ENCODE assay signal across 11 cellular contexts in genomic region chr3:63914312-63914711, GRCh38. TPM values are rescaled to one million over a fixed set of nuclear protein-coding genes. Genes with fewer than 3 reads are reported as not detected.
DNase-seq lines count a peak whose midpoint lies in the region; ATAC-seq and TF ChIP-seq lines count a peak whose summit lies in the region.
"Had no signal": no experiment of that assay in that cellular context is flagged by ENCODE, and none has a peak within 500 bp of the region (broad histone marks: within the 10 kb centered on the region; RNA-seq: fewer than 3 reads in every experiment).

No MANE protein-coding gene starts in this region.

- H3K27ac ChIP-seq in adrenal gland (peak overlapping the region in 3 of 5 donors; percentile 15 to 99 (median 99)), right lobe of liver (peak overlapping the region; percentile 92 to 95 (median 94)), transverse colon (peak overlapping the region; percentile 96 to 99 (median 98))
- H3K27ac ChIP-seq: SK-N-MC had no signal

- H3K4me1 ChIP-seq in adrenal gland (replicated peaks in 1 of 2) (peaks cover 12 to 23% of the 10 kb centered on the region in 2 donors), right lobe of liver (peaks cover 0 to 30% (median 8%) of the 10 kb centered on the region in 4 donors), transverse colon (peaks cover 6 to 35% (median 28%) of the 10 kb centered on the region in 4 donors)

- no peaks in the 10 kb centered on the region for H3K27me3 Mint-ChIP-seq in activated naive CD4-positive, alpha-beta T cell treated with anti-CD3 and anti-CD28 coated beads for 36 hours (ENCODE audit: low read depth)

- intact Hi-C loops in activated naive CD4-positive, alpha-beta T cell treated with anti-CD3 and anti-CD28 coated beads for 36 hours (cut with micrococcal nuclease) = no loop called here
- intact Hi-C loops in adrenal gland (cut with DNase I) (loop anchor here (10.0 kb wide), 1 partner anchor 80 kb away; no protein-coding TSS in a partner anchor), right lobe of liver (cut with DNase I) (loop anchor here in 1 of 2 donors (10.0 kb wide), 1 partner anchor 80 kb away; no protein-coding TSS in a partner anchor), transverse colon (cut with DNase I; ENCODE audit: low total_unique reads) (loop anchor here (10.0 kb wide), 1 partner anchor 80 kb away; no protein-coding TSS in a partner anchor), sciatic nerve (cut with DNase I) (no loop called here)

- 59 to 65% (median 62%) methylated on average over 5 of the region's 5 CpGs for WGBS in adrenal gland, 4 donors
- WGBS in right lobe of liver (ENCODE audit: insufficient coverage, low coverage, low lambda C conversion rate, missing lambda C conversion rate) = 18% methylated on average over 5 of the region's 5 CpGs
- WGBS in transverse colon (ENCODE audit: low coverage in 1 of 2), 2 donors = 29 to 30% methylated on average over 5 of the region's 5 CpGs

- H3K36me3 Mint-ChIP-seq in activated naive CD4-positive, alpha-beta T cell treated with anti-CD3 and anti-CD28 coated beads for 36 hours (ENCODE audit: low read depth) = peaks cover 36% of the 10 kb centered on the region

- CTCF ChIA-PET in activated naive CD4-positive, alpha-beta T cell treated with anti-CD3 and anti-CD28 coated beads for 36 hours (lab: Charles Lee) = no interaction called here

- no peak for DNase-seq in activated naive CD4-positive, alpha-beta T cell treated with anti-CD3 and anti-CD28 coated beads for 36 hours
- DNase-seq in activated naive CD4-positive, alpha-beta T cell (lab: John Stamatoyannopoulos, UW) = no peak
- DNase-seq in adrenal gland (peak in 5 of 7 donors; percentile 29 to 59 (median 47)), right lobe of liver (peak in 1 of 3 donors; percentile 62), transverse colon (peak; percentile 61), DMS 273 treated with DMSO at 0.1 percent for 48 hours (lab: John Stamatoyannopoulos, UW) (no peak), sciatic nerve (ENCODE audit: low spot score) (no peak), dedifferentiated amniotic fluid mesenchymal stem cell (ENCODE audit: extremely low spot score) (no peak)
- DNase-seq: central memory CD4-positive, alpha-beta T cell had no signal

- H3K4me3 ChIP-seq in adrenal gland = no peak overlapping the region
- H3K4me3 ChIP-seq in right lobe of liver = peak overlapping the region in 1 of 3 donors; percentile 22
- no peak overlapping the region for H3K4me3 ChIP-seq in transverse colon

- ATAC-seq in right lobe of liver (no peak), sciatic nerve (no peak)

- TF ChIP-seq EP300 in transverse colon (IDR thresholded peaks at IDR 0.05; ENCODE audit: low read depth) = no peak

- H3K9me3 ChIP-seq in adrenal gland (replicated peaks in 1 of 3) (no peaks in the 10 kb centered on the region), right lobe of liver (no peaks in the 10 kb centered on the region), transverse colon (no peaks in the 10 kb centered on the region)

- no peak overlapping the region for H3K27ac Mint-ChIP-seq in activated naive CD4-positive, alpha-beta T cell treated with anti-CD3 and anti-CD28 coated beads for 36 hours

- in situ Hi-C loops in transverse colon (cut with MboI; ENCODE audit: low pct_ligation_motif_present in 1 of 4, low pct_unique_long_range_greater_than_20kb in 1 of 4, low sequenced_read_pairs in 3 of 4) = no loop called here

- TF ChIP-seq CTCF in adrenal gland (IDR thresholded peaks at IDR 0.05) (no peak), right lobe of liver (IDR thresholded peaks at IDR 0.05) (peak in 1 of 4 donors; percentile 8), transverse colon (IDR thresholded peaks at IDR 0.05) (no peak)

- H3K27me3 ChIP-seq in adrenal gland = no peaks in the 10 kb centered on the region
- H3K27me3 ChIP-seq in right lobe of liver = no peaks in the 10 kb centered on the region
- H3K27me3 ChIP-seq in transverse colon = no peaks in the 10 kb centered on the region

- TF ChIP-seq POLR2A in adrenal gland (IDR thresholded peaks at IDR 0.05) = no peak
- TF ChIP-seq POLR2A in right lobe of liver (IDR thresholded peaks at IDR 0.05) = no peak
- no peak for TF ChIP-seq POLR2A in transverse colon (IDR thresholded peaks at IDR 0.05)

- H3K9me3 Mint-ChIP-seq in activated naive CD4-positive, alpha-beta T cell treated with anti-CD3 and anti-CD28 coated beads for 36 hours = no peaks in the 10 kb centered on the region

- H3K4me3 Mint-ChIP-seq in activated naive CD4-positive, alpha-beta T cell treated with anti-CD3 and anti-CD28 coated beads for 36 hours = peak overlapping the region; percentile 2

- peaks cover 0 to 18% of the 10 kb centered on the region in 2 donors for H3K36me3 ChIP-seq in adrenal gland (replicated peaks in 1 of 2)
- no peaks in the 10 kb centered on the region for H3K36me3 ChIP-seq in right lobe of liver
- H3K36me3 ChIP-seq in transverse colon = peaks cover 0 to 12% (median 0%) of the 10 kb centered on the region in 4 donors

- H3K4me1 Mint-ChIP-seq in activated naive CD4-positive, alpha-beta T cell treated with anti-CD3 and anti-CD28 coated beads for 36 hours (ENCODE audit: low read depth) = peaks cover 51% of the 10 kb centered on the region

RNA-seq across cellular contexts. Expression of gene SCAANT1, which starts 2.1 kb away (rescaled TPM):
- not detected for total RNA-seq in activated naive CD4-positive, alpha-beta T cell treated with anti-CD3 and anti-CD28 coated beads for 36 hours
- total RNA-seq in adrenal gland (not detected), right lobe of liver (not detected), transverse colon (not detected), sciatic nerve (not detected)
- 1 to 10 TPM in 1 of 3 donors, not detected in 2; 1.6 TPM for polyA plus RNA-seq in adrenal gland
- total RNA-seq: temporal lobe had no signal

RNA-seq across cellular contexts. Expression of gene ATXN7, which starts 50.6 kb away (rescaled TPM):
- 10 to 100 TPM; 25.5 to 25.8 TPM for total RNA-seq in activated naive CD4-positive, alpha-beta T cell treated with anti-CD3 and anti-CD28 coated beads for 36 hours
- total RNA-seq in adrenal gland (10 to 100 TPM in 7 of 8 donors, 1 to 10 TPM in 1; 9.6 to 27.3 (median 19.0) TPM), right lobe of liver (10 to 100 TPM; 14.6 to 18.6 (median 15.0) TPM), transverse colon (100 to 1,000 TPM in 1 of 4 donors, 10 to 100 TPM in 3; 44.8 to 113 (median 51.0) TPM), sciatic nerve (52.0 TPM)
- polyA plus RNA-seq in adrenal gland = 10 to 100 TPM in 2 of 3 donors, 1 to 10 TPM in 1; 4.1 to 13.6 (median 12.1) TPM

RNA-seq across cellular contexts. Expression of gene THOC7, which starts 50.7 kb away (rescaled TPM):
- 10 to 100 TPM; 72.8 to 77.0 TPM for total RNA-seq in activated naive CD4-positive, alpha-beta T cell treated with anti-CD3 and anti-CD28 coated beads for 36 hours
- total RNA-seq in adrenal gland = 10 to 100 TPM; 34.8 to 81.3 (median 61.9) TPM
- polyA plus RNA-seq in adrenal gland = 100 to 1,000 TPM; 113 to 144 (median 142) TPM
- 10 to 100 TPM; 21.8 to 38.8 (median 28.7) TPM for total RNA-seq in right lobe of liver
- total RNA-seq in transverse colon = 10 to 100 TPM in 3 of 4 donors, 1 to 10 TPM in 1; 5.2 to 54.5 (median 40.8) TPM
- total RNA-seq in sciatic nerve = 58.0 TPM

Comparison
In these comparisons a context has a peak if more than half of its experiments do, and no peak if none do; other contexts are left out.
1. DNase-seq: peak in adrenal gland (5 of 7) and transverse colon (single experiment); none in activated naive CD4-positive, alpha-beta T cell treated with anti-CD3 and anti-CD28 coated beads for 36 hours (single experiment), activated naive CD4-positive, alpha-beta T cell (0 of 4), DMS 273 treated with DMSO at 0.1 percent for 48 hours (single experiment), sciatic nerve (single experiment) and dedifferentiated amniotic fluid mesenchymal stem cell (single experiment).
2. intact Hi-C loops: an anchor here in adrenal gland (10.0 kb wide) and transverse colon (10.0 kb wide); none called in activated naive CD4-positive, alpha-beta T cell treated with anti-CD3 and anti-CD28 coated beads for 36 hours and sciatic nerve.
3. Peak in every context shown above with its lines, with median percentiles within 50 percentile points of each other: H3K27ac ChIP-seq.